20 cellular contexts compared by ENCODE assay signal in genomic region chr3:36364260-36364659, GRCh38. TPM values are rescaled to one million over a fixed set of nuclear protein-coding genes. Genes with fewer than 3 reads are reported as not detected.
"Had no signal": no experiment of that assay in that cellular context is flagged by ENCODE, and none has a peak within 500 bp of the region (broad histone marks: within the 10 kb centered on the region; RNA-seq: fewer than 3 reads in every experiment).

No MANE protein-coding gene starts in this region.

- H3K36me3 ChIP-seq: esophagus squamous epithelium, heart right ventricle, left ventricle myocardium inferior, prostate gland, tibial nerve, uterus had no signal

- H3K4me3 ChIP-seq: body of pancreas, esophagus squamous epithelium, heart right ventricle, left ventricle myocardium inferior, prostate gland, tibial nerve, uterus had no signal

- H3K9me3 Mint-ChIP-seq: activated CD4-positive, alpha-beta T cell treated with anti-CD3 and anti-CD28 coated beads, Interleukin-2, amount 10 ng/mL, durations not matched to agents 7 days and 5 days; activated naive CD8-positive, alpha-beta T cell treated with anti-CD3 and anti-CD28 coated beads, Interleukin-2, amount 10 ng/mL, durations not matched to agents 7 days and 5 days; activated T-cell treated with anti-CD3 and anti-CD28 coated beads, Interleukin-2, amount 50 U/mL, for 24 hours; activated T-helper 2 cell treated with anti-CD3 and anti-CD28 coated beads, Interferon-gamma antibody, Interleukin-2, Interleukin-4, amounts not matched to agents 10 μg/mL and 5 μg/mL and 100 μg/mL, durations not matched to agents 14 hours and 24 hours and 36 hours had no signal

- H3K36me3 Mint-ChIP-seq: activated naive CD8-positive, alpha-beta T cell treated with anti-CD3 and anti-CD28 coated beads, Interleukin-2, amount 10 ng/mL, durations not matched to agents 7 days and 5 days; memory B cell; naive thymus-derived CD4-positive, alpha-beta T cell had no signal

- H3K4me1 ChIP-seq: body of pancreas, esophagus squamous epithelium, heart right ventricle, left ventricle myocardium inferior, prostate gland, tibial nerve, uterus had no signal

- DNase-seq: activated CD4-positive, alpha-beta T cell treated with anti-CD3 and anti-CD28 coated beads, Interleukin-2, amount 10 ng/mL, durations not matched to agents 7 days and 5 days; activated CD8-positive, alpha-beta T cell treated with anti-CD3 and anti-CD28 coated beads, Interleukin-2, amount 10 ng/mL, durations not matched to agents 7 days and 5 days; activated naive CD4-positive, alpha-beta T cell treated with Interleukin-2 at 50 U/mL for 16 hours; activated naive CD8-positive, alpha-beta T cell treated with anti-CD3 and anti-CD28 coated beads, Interleukin-2, amount 10 ng/mL, durations not matched to agents 7 days and 5 days; activated T-cell treated with anti-CD3 and anti-CD28 coated beads, Interleukin-2, amount 50 U/mL, for 24 hours; body of pancreas; effector memory CD8-positive, alpha-beta T cell; esophagus squamous epithelium; heart right ventricle; left ventricle myocardium inferior; naive thymus-derived CD4-positive, alpha-beta T cell; right cardiac atrium; stimulated activated CD4-positive, alpha-beta T cell treated with anti-CD3 and anti-CD28 coated beads, Interleukin-2, amount 100 ng/mL, for 24 hours; stimulated activated naive CD8-positive, alpha-beta T cell treated with anti-CD3 and anti-CD28 coated beads, Interleukin-15, Interleukin-2, amounts not matched to agents 100 U/mL and 50 U/mL, for 24 hours; uterus had no signal

- H3K9me3 ChIP-seq: body of pancreas, esophagus squamous epithelium, prostate gland, uterus had no signal

- H3K27me3 Mint-ChIP-seq: activated naive CD8-positive, alpha-beta T cell treated with anti-CD3 and anti-CD28 coated beads, Interleukin-2, amount 10 ng/mL, durations not matched to agents 7 days and 5 days; activated T-cell treated with anti-CD3 and anti-CD28 coated beads, Interleukin-2, amount 50 U/mL, for 24 hours; effector memory CD8-positive, alpha-beta T cell had no signal

- H3K27ac ChIP-seq: body of pancreas, esophagus squamous epithelium, heart right ventricle, left ventricle myocardium inferior, prostate gland, tibial nerve, uterus had no signal

- H3K27ac Mint-ChIP-seq: activated CD4-positive, alpha-beta T cell treated with anti-CD3 and anti-CD28 coated beads, Interleukin-2, amount 10 ng/mL, durations not matched to agents 7 days and 5 days; activated CD8-positive, alpha-beta T cell treated with anti-CD3 and anti-CD28 coated beads, Interleukin-2, amount 10 ng/mL, durations not matched to agents 7 days and 5 days; activated naive CD8-positive, alpha-beta T cell treated with anti-CD3 and anti-CD28 coated beads, Interleukin-2, amount 10 ng/mL, durations not matched to agents 7 days and 5 days; activated T-cell treated with anti-CD3 and anti-CD28 coated beads, Interleukin-2, amount 50 U/mL, for 24 hours; activated T-helper 2 cell treated with anti-CD3 and anti-CD28 coated beads, Interferon-gamma antibody, Interleukin-2, Interleukin-4, amounts not matched to agents 10 μg/mL and 5 μg/mL and 100 μg/mL, durations not matched to agents 14 hours and 24 hours and 36 hours; effector memory CD8-positive, alpha-beta T cell; memory B cell; naive thymus-derived CD4-positive, alpha-beta T cell had no signal

- H3K4me3 Mint-ChIP-seq: activated CD4-positive, alpha-beta T cell treated with anti-CD3 and anti-CD28 coated beads, Interleukin-2, amount 10 ng/mL, durations not matched to agents 7 days and 5 days; activated CD8-positive, alpha-beta T cell treated with anti-CD3 and anti-CD28 coated beads, Interleukin-2, amount 10 ng/mL, durations not matched to agents 7 days and 5 days; activated naive CD8-positive, alpha-beta T cell treated with anti-CD3 and anti-CD28 coated beads, Interleukin-2, amount 10 ng/mL, durations not matched to agents 7 days and 5 days; activated T-cell treated with anti-CD3 and anti-CD28 coated beads, Interleukin-2, amount 50 U/mL, for 24 hours; effector memory CD8-positive, alpha-beta T cell; memory B cell; naive thymus-derived CD4-positive, alpha-beta T cell had no signal

- H3K27me3 ChIP-seq: body of pancreas, esophagus squamous epithelium, heart right ventricle, tibial nerve, uterus had no signal

- H3K4me1 Mint-ChIP-seq: activated CD4-positive, alpha-beta T cell treated with anti-CD3 and anti-CD28 coated beads, Interleukin-2, amount 10 ng/mL, durations not matched to agents 7 days and 5 days; activated naive CD8-positive, alpha-beta T cell treated with anti-CD3 and anti-CD28 coated beads, Interleukin-2, amount 10 ng/mL, durations not matched to agents 7 days and 5 days; memory B cell; naive thymus-derived CD4-positive, alpha-beta T cell had no signal

RNA-seq across cellular contexts. Expression of gene STAC, which starts 16.0 kb away (rescaled TPM):
- total RNA-seq: activated CD8-positive, alpha-beta T cell treated with anti-CD3 and anti-CD28 coated beads, Interleukin-2, amount 10 ng/mL, durations not matched to agents 7 days and 5 days; activated naive CD8-positive, alpha-beta T cell treated with anti-CD3 and anti-CD28 coated beads, Interleukin-2, amount 10 ng/mL, durations not matched to agents 7 days and 5 days; activated T-helper 2 cell treated with anti-CD3 and anti-CD28 coated beads, Interferon-gamma antibody, Interleukin-2, Interleukin-4, amounts not matched to agents 10 μg/mL and 5 μg/mL and 100 μg/mL, durations not matched to agents 14 hours and 24 hours and 36 hours; osteocyte had no signal
- polyA plus RNA-seq: naive thymus-derived CD4-positive, alpha-beta T cell had no signal
